10 cellular contexts compared by ENCODE assay signal in genomic region chr6:33758807-33759206, GRCh38. TPM values are rescaled to one million over a fixed set of nuclear protein-coding genes. Genes with fewer than 3 reads are reported as not detected.
"Had no signal": no experiment of that assay in that cellular context is flagged by ENCODE, and none has a peak within 500 bp of the region (broad histone marks: within the 10 kb centered on the region; RNA-seq: fewer than 3 reads in every experiment).

No MANE protein-coding gene starts in this region.

- H3K36me3 ChIP-seq: cardiac muscle cell, tibial nerve had no signal

- ATAC-seq: activated CD8-positive, alpha-beta T cell treated with anti-CD3 and anti-CD28 coated beads, Interleukin-2, amount 10 ng/mL, durations not matched to agents 7 days and 5 days; left ventricle myocardium superior had no signal

- H3K9me3 ChIP-seq: tibial nerve had no signal

- H3K27ac ChIP-seq: cardiac muscle cell, tibial nerve had no signal

- H3K27me3 ChIP-seq: cardiac muscle cell, tibial nerve had no signal

- H3K4me3 Mint-ChIP-seq: activated CD8-positive, alpha-beta T cell treated with anti-CD3 and anti-CD28 coated beads, Interleukin-2, amount 10 ng/mL, durations not matched to agents 7 days and 5 days; activated naive CD4-positive, alpha-beta T cell treated with anti-CD3 and anti-CD28 coated beads for 36 hours had no signal

- H3K4me3 ChIP-seq: cardiac muscle cell, tibial nerve had no signal

- FAIRE-seq: astrocyte, kidney had no signal

- DNase-seq: activated CD4-positive, alpha-beta T cell treated with anti-CD3 and anti-CD28 coated beads for 4 hours; activated CD8-positive, alpha-beta T cell treated with anti-CD3 and anti-CD28 coated beads, Interleukin-2, amount 10 ng/mL, durations not matched to agents 7 days and 5 days; activated naive CD4-positive, alpha-beta T cell treated with anti-CD3 and anti-CD28 coated beads for 36 hours; kidney; left ventricle myocardium superior; T1000 had no signal

- H3K9me3 Mint-ChIP-seq: activated naive CD4-positive, alpha-beta T cell treated with anti-CD3 and anti-CD28 coated beads for 36 hours had no signal

- H3K27ac Mint-ChIP-seq: activated CD8-positive, alpha-beta T cell treated with anti-CD3 and anti-CD28 coated beads, Interleukin-2, amount 10 ng/mL, durations not matched to agents 7 days and 5 days; activated naive CD4-positive, alpha-beta T cell treated with anti-CD3 and anti-CD28 coated beads for 36 hours had no signal

RNA-seq across cellular contexts. Expression of gene IP6K3, which starts 12.1 kb away (rescaled TPM):
- total RNA-seq: activated CD8-positive, alpha-beta T cell treated with anti-CD3 and anti-CD28 coated beads, Interleukin-2, amount 10 ng/mL, durations not matched to agents 7 days and 5 days; activated naive CD4-positive, alpha-beta T cell treated with anti-CD3 and anti-CD28 coated beads for 36 hours had no signal

RNA-seq across cellular contexts. Expression of gene MLN, which starts 45.0 kb away (rescaled TPM):
- total RNA-seq: activated CD8-positive, alpha-beta T cell treated with anti-CD3 and anti-CD28 coated beads, Interleukin-2, amount 10 ng/mL, durations not matched to agents 7 days and 5 days; activated naive CD4-positive, alpha-beta T cell treated with anti-CD3 and anti-CD28 coated beads for 36 hours; astrocyte; cardiac muscle cell; kidney; left ventricle myocardium superior; skeletal muscle tissue; tibial nerve had no signal
